1 cellular context compared by ENCODE assay signal in the genomic region with DNA sequence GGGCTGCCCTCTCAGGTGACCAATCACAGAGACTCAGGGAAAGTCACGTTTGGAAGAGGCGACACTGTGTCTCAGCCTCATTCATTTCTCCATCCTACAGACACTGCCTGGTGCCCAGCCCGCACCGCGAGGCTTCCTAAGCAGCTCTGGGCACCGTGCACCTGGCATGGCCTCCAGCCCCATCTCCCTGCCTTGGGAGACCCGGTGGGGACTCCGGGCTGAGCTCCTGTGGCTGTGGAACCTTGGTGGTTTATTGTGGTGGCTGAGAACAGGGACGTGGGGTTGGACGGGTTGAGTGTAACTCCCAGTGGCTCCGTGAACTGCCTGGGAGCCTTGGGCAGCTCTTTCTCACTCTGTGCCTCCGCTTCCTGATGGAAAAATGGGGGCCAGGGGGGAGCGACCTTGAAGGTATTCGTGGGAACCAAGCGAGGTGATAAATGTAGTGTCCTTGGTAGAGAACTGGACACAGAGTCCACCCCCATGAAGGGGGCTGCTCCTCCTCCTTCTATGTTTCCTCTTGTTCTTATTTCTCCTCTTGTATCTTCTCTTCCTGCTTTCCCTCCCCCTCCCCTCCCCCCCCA.
TF ChIP-seq lines count a peak whose summit lies in the region.

No MANE protein-coding gene starts in this region.

TF ChIP-seq in HCT116, 20 proteins besides CTCF, POLR2A, EP300 and RAD21:
- TF ChIP-seq EZH2phosphoT487 (IDR thresholded peaks at IDR 0.05; ENCODE audit: borderline replicate concordance) (no peak), POLR2AphosphoS5 (IDR thresholded peaks at IDR 0.05; ENCODE audit: low read depth, low read length) (no peak), CEBPB (IDR thresholded peaks at IDR 0.05; ENCODE audit: low read depth) (no peak), ELF1 (IDR thresholded peaks at IDR 0.05; ENCODE audit: borderline replicate concordance, low read depth) (no peak), EGR1 (IDR thresholded peaks at IDR 0.05; ENCODE audit: low read depth) (no peak)
- TF ChIP-seq, protein P1, sequence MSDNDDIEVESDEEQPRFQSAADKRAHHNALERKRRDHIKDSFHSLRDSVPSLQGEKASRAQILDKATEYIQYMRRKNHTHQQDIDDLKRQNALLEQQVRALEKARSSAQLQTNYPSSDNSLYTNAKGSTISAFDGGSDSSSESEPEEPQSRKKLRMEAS (IDR thresholded peaks at IDR 0.05): no peak; the same call in 1 of the 2 replicates
- TF ChIP-seq, protein P2, sequence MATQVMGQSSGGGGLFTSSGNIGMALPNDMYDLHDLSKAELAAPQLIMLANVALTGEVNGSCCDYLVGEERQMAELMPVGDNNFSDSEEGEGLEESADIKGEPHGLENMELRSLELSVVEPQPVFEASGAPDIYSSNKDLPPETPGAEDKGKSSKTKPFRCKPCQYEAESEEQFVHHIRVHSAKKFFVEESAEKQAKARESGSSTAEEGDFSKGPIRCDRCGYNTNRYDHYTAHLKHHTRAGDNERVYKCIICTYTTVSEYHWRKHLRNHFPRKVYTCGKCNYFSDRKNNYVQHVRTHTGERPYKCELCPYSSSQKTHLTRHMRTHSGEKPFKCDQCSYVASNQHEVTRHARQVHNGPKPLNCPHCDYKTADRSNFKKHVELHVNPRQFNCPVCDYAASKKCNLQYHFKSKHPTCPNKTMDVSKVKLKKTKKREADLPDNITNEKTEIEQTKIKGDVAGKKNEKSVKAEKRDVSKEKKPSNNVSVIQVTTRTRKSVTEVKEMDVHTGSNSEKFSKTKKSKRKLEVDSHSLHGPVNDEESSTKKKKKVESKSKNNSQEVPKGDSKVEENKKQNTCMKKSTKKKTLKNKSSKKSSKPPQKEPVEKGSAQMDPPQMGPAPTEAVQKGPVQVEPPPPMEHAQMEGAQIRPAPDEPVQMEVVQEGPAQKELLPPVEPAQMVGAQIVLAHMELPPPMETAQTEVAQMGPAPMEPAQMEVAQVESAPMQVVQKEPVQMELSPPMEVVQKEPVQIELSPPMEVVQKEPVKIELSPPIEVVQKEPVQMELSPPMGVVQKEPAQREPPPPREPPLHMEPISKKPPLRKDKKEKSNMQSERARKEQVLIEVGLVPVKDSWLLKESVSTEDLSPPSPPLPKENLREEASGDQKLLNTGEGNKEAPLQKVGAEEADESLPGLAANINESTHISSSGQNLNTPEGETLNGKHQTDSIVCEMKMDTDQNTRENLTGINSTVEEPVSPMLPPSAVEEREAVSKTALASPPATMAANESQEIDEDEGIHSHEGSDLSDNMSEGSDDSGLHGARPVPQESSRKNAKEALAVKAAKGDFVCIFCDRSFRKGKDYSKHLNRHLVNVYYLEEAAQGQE (IDR thresholded peaks at IDR 0.05; ENCODE audit: low read depth): no peak
